ENCODE assay signal across 5 cellular contexts in genomic region chr19:17337675-17338439, GRCh38. TPM values are rescaled to one million over a fixed set of nuclear protein-coding genes. Genes with fewer than 3 reads are reported as not detected.
DNase-seq lines count a peak whose midpoint lies in the region; TF ChIP-seq lines count a peak whose summit lies in the region.

No MANE protein-coding gene starts in this region.

- DNase-seq in HFF-Myc (ENCODE audit: extremely low read depth, low read depth) (no peak), WERI-Rb-1 (no peak), type B pancreatic cell (ENCODE audit: extremely low spot score, unreplicated experiment) (no peak), NCI-H1930 (lab: John Stamatoyannopoulos, UW) (no peak)

- H3K9me3 ChIP-seq in WERI-Rb-1 (ENCODE audit: severe bottlenecking) (no peaks in the 10 kb centered on the region), iPS-15b (ENCODE audit: control insufficient read depth, insufficient read depth, low read length) (no peaks in the 10 kb centered on the region)

- H3K9me3 Mint-ChIP-seq in type B pancreatic cell, result no peaks in the 10 kb centered on the region

- peaks cover 3% of the 10 kb centered on the region for H3K27me3 Mint-ChIP-seq in type B pancreatic cell

- H3K9ac ChIP-seq in iPS-15b (ENCODE audit: low read depth, low read length), result peak overlapping the region; percentile 76

- H3K27me3 ChIP-seq in WERI-Rb-1 (ENCODE audit: insufficient read depth, low read depth, severe bottlenecking) (no peaks in the 10 kb centered on the region), iPS-15b (ENCODE audit: control insufficient read depth, insufficient read depth, low read length) (no peaks in the 10 kb centered on the region)

- TF ChIP-seq CTCF in HFF-Myc (IDR thresholded peaks at IDR 0.05; ENCODE audit: low read depth, low read length, missing control alignments) (no peak), WERI-Rb-1 (IDR thresholded peaks at IDR 0.05; ENCODE audit: low read depth, low read length) (no peak), type B pancreatic cell (conservative IDR thresholded peaks at IDR 0.05) (no peak)

- H3K4me3 Mint-ChIP-seq in type B pancreatic cell, result peak overlapping the region; percentile 95

- H3K36me3 ChIP-seq in WERI-Rb-1, result peaks cover 30% of the 10 kb centered on the region
- peaks cover 13% of the 10 kb centered on the region for H3K36me3 ChIP-seq in iPS-15b (ENCODE audit: control insufficient read depth, insufficient read depth, low read length)

- H3K4me3 ChIP-seq in HFF-Myc (replicated peaks; ENCODE audit: low read depth, low read length) (peak overlapping the region; percentile 66), WERI-Rb-1 (ENCODE audit: low read depth, low read length) (peak overlapping the region; percentile 87), iPS-15b (ENCODE audit: low read depth, low read length) (peak overlapping the region; percentile 99)

- peaks cover 15% of the 10 kb centered on the region for H3K4me1 Mint-ChIP-seq in type B pancreatic cell (ENCODE audit: unreplicated experiment)

- H3K27ac ChIP-seq in WERI-Rb-1, result peak overlapping the region; percentile 70

- peak overlapping the region; percentile 98 for H3K27ac Mint-ChIP-seq in type B pancreatic cell

- H3K36me3 Mint-ChIP-seq in type B pancreatic cell, result peaks cover under 1% of the 10 kb centered on the region

- peaks cover 2% of the 10 kb centered on the region for H3K4me1 ChIP-seq in iPS-15b (ENCODE audit: control insufficient read depth, insufficient read depth, low read length)

RNA-seq across cellular contexts. Expression of gene GTPBP3, which starts 0.5 kb away (rescaled TPM):
- 40.0 and 48.4 TPM in 2 replicates for total RNA-seq in type B pancreatic cell (ENCODE audit: low replicate concordance)

RNA-seq across cellular contexts. Expression of gene ANO8, which starts 3.2 kb away (rescaled TPM):
- 38.4 and 51.3 TPM in 2 replicates for total RNA-seq in type B pancreatic cell (ENCODE audit: low replicate concordance)

RNA-seq across cellular contexts. Expression of gene DDA1, which starts 28.5 kb away (rescaled TPM):
- 38.7 and 46.0 TPM in 2 replicates for total RNA-seq in type B pancreatic cell (ENCODE audit: low replicate concordance)

RNA-seq across cellular contexts. Expression of gene MRPL34, which starts 32.2 kb away (rescaled TPM):
- 79.2 and 111 TPM in 2 replicates for total RNA-seq in type B pancreatic cell (ENCODE audit: low replicate concordance)

RNA-seq across cellular contexts. Expression of gene ABHD8, which starts 34.6 kb away (rescaled TPM):
- total RNA-seq in type B pancreatic cell (ENCODE audit: low replicate concordance), result 11.6 and 14.3 TPM in 2 replicates
